Comparison of ENCODE assay signal across 8 cellular contexts in the genomic region with DNA sequence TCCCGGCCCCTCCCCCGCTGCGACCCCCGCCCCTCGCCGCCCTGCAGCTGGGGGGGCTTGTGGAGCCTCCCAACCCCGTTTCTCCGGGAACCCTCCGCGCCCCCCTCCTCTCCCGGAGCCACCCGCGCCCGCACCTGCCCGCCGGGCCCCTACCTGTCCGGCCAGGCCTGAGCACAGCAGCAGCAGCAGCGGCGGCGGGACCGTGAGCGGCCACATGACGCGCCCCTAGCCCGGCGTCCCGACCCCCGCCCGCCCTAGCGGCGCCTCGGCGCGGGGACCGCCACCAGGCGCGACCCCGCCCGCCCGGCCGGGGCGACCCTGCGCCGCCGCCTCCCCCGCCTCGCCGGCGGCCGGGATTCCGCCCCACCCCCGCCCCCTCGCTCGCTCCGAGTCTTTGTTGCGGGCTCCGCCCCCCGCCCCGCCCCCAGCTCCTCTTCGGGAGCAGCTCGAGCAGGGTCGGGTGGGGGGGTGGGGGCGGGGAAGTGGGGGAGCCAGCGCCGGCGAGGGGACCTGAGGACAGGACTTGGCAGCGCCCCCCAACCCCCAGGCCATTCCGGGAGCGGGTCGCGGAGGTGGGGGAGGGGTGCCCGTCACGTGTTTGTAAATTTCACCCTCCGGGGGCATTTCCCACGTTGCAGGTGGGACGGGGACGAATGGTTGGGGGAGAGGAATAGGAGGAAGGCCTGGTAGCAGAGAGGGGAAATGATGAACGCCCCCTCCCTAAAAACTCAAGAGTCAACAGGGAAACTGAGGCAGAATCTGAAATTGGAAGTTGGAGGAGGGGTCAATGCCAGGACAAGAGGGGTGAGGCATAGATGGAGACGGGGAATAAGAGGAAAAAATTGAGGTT. TPM values are rescaled to one million over a fixed set of nuclear protein-coding genes. Genes with fewer than 3 reads are reported as not detected.
A peak's percentile ranks its signal among the peaks of the same experiment; 100 is the strongest.
DNase-seq lines count a peak whose midpoint lies in the region; ATAC-seq, FAIRE-seq and TF ChIP-seq lines count a peak whose summit lies in the region.

A gene (minus strand): TSS at position 365 of the 850 bp plus-strand sequence. CDS start 149 bp downstream, at position 216.

- peaks cover 24% of the 10 kb centered on the region for H3K4me1 Mint-ChIP-seq in activated naive CD4-positive, alpha-beta T cell treated with anti-CD3 and anti-CD28 coated beads for 36 hours (ENCODE audit: low read depth)
- H3K4me1 Mint-ChIP-seq in activated naive CD8-positive, alpha-beta T cell treated with anti-CD3 and anti-CD28 coated beads, Interleukin-2, amount 10 ng/mL, durations not matched to agents 7 days and 5 days, result peaks cover 8% of the 10 kb centered on the region

- H3K4me1 ChIP-seq in keratinocyte (ENCODE audit: control insufficient read depth, extremely low read depth, insufficient read depth, low read length), result peaks cover 14% of the 10 kb centered on the region
- H3K4me1 ChIP-seq in subcutaneous abdominal adipose tissue (ENCODE audit: control insufficient read depth in 5 of 5, insufficient read depth in 5 of 5, low read length in 5 of 5), result peaks cover 6 to 33% (median 25%) of the 10 kb centered on the region in 5 donors

- H3K27ac ChIP-seq in keratinocyte (ENCODE audit: control insufficient read depth, insufficient read depth, low read length), result no peak within 1 kb of the TSS
- peak within 1 kb of the TSS; percentile 38 for H3K27ac ChIP-seq in subcutaneous abdominal adipose tissue (ENCODE audit: low read depth, low read length)

- no peaks in the 10 kb centered on the region for H3K36me3 Mint-ChIP-seq in activated naive CD4-positive, alpha-beta T cell treated with anti-CD3 and anti-CD28 coated beads for 36 hours (ENCODE audit: low read depth)
- H3K36me3 Mint-ChIP-seq in activated naive CD8-positive, alpha-beta T cell treated with anti-CD3 and anti-CD28 coated beads, Interleukin-2, amount 10 ng/mL, durations not matched to agents 7 days and 5 days, result peaks cover 2% of the 10 kb centered on the region

- H3K36me3 ChIP-seq in keratinocyte (ENCODE audit: control insufficient read depth in 2 of 2, extremely low read depth in 1 of 2, insufficient read depth in 2 of 2, low read length in 2 of 2) (no peaks in the 10 kb centered on the region), subcutaneous abdominal adipose tissue (ENCODE audit: control insufficient read depth in 5 of 5, insufficient read depth in 5 of 5, low read length in 5 of 5) (no peaks in the 10 kb centered on the region)

- H4K20me1 ChIP-seq in keratinocyte (ENCODE audit: control insufficient read depth, extremely low read depth, insufficient read depth, low read length), result no peaks in the 10 kb centered on the region

- FAIRE-seq in keratinocyte (lab: Jason Lieb, UNC), result no peak

- H3K9me1 ChIP-seq in keratinocyte (ENCODE audit: control insufficient read depth, extremely low read depth, insufficient read depth, low read length), result no peaks in the 10 kb centered on the region

- dilution Hi-C loops in keratinocyte (cut with MboI; ENCODE audit: extremely low pct_ligation_motif_present, low sequenced_read_pairs), result loop anchor here (25.0 kb wide), 1 partner anchor 151 kb away; a partner anchor contains a TSS

- peak within 1 kb of the TSS in 1 of 3 experiments; percentile 35 for H3K4me3 ChIP-seq in keratinocyte (ENCODE audit: control insufficient read depth in 2 of 3, extremely low read depth in 1 of 3, insufficient read depth in 2 of 3, low read depth in 1 of 3, low read length in 3 of 3)
- H3K4me3 ChIP-seq in subcutaneous abdominal adipose tissue (ENCODE audit: low read depth in 1 of 5, low read length in 5 of 5), result peak within 1 kb of the TSS; percentile 49 to 90 (median 59)

- no peak within 1 kb of the TSS for H2AFZ ChIP-seq in keratinocyte (ENCODE audit: control insufficient read depth, low read length)

- peak within 1 kb of the TSS; percentile 49 for H3K4me3 Mint-ChIP-seq in activated naive CD4-positive, alpha-beta T cell treated with anti-CD3 and anti-CD28 coated beads for 36 hours
- peak within 1 kb of the TSS; percentile 30 for H3K4me3 Mint-ChIP-seq in activated naive CD8-positive, alpha-beta T cell treated with anti-CD3 and anti-CD28 coated beads, Interleukin-2, amount 10 ng/mL, durations not matched to agents 7 days and 5 days

- TF ChIP-seq CTCF in keratinocyte (optimal IDR thresholded peaks at IDR 0.05 in 1 of 3, IDR thresholded peaks at IDR 0.05 in 1 of 3, conservative IDR thresholded peaks at IDR 0.05 in 1 of 3; ENCODE audit: extremely low read depth in 1 of 3, insufficient read depth in 2 of 3, low read length in 3 of 3), result no peak

- CTCF ChIA-PET in activated naive CD4-positive, alpha-beta T cell treated with anti-CD3 and anti-CD28 coated beads for 36 hours (lab: Charles Lee), result interaction anchor here (0.6 kb wide), 1 partner anchor 81 kb away, joined by 3 read pairs; no protein-coding TSS in a partner anchor

- POLR2A ChIA-PET in activated naive CD8-positive, alpha-beta T cell treated with anti-CD3 and anti-CD28 coated beads, Interleukin-2, amount 10 ng/mL, durations not matched to agents 7 days and 5 days (lab: Charles Lee), result no interaction called here

- peaks cover 60% of the 10 kb centered on the region for H3K27me3 Mint-ChIP-seq in activated naive CD4-positive, alpha-beta T cell treated with anti-CD3 and anti-CD28 coated beads for 36 hours (ENCODE audit: low read depth)
- peaks cover 56% of the 10 kb centered on the region for H3K27me3 Mint-ChIP-seq in activated naive CD8-positive, alpha-beta T cell treated with anti-CD3 and anti-CD28 coated beads, Interleukin-2, amount 10 ng/mL, durations not matched to agents 7 days and 5 days

- no peak for ATAC-seq in activated naive CD8-positive, alpha-beta T cell treated with anti-CD3 and anti-CD28 coated beads, Interleukin-2, amount 10 ng/mL, durations not matched to agents 7 days and 5 days (ENCODE audit: low read depth)
- no peak for ATAC-seq in GM21619 (IDR thresholded peaks at IDR 0.05; ENCODE audit: unreplicated experiment)

- peaks cover 27% of the 10 kb centered on the region for H3K27me3 ChIP-seq in keratinocyte (ENCODE audit: control insufficient read depth, extremely low read depth, insufficient read depth, low read length)
- H3K27me3 ChIP-seq in subcutaneous abdominal adipose tissue (ENCODE audit: control insufficient read depth in 5 of 5, insufficient read depth in 4 of 5, low read length in 5 of 5), result peaks cover 0 to 21% (median 5%) of the 10 kb centered on the region in 5 donors

- H3K27ac Mint-ChIP-seq in activated naive CD4-positive, alpha-beta T cell treated with anti-CD3 and anti-CD28 coated beads for 36 hours, result no peak within 1 kb of the TSS
- H3K27ac Mint-ChIP-seq in activated naive CD8-positive, alpha-beta T cell treated with anti-CD3 and anti-CD28 coated beads, Interleukin-2, amount 10 ng/mL, durations not matched to agents 7 days and 5 days, result no peak within 1 kb of the TSS

- no peaks in the 10 kb centered on the region for H3K9me3 Mint-ChIP-seq in activated naive CD4-positive, alpha-beta T cell treated with anti-CD3 and anti-CD28 coated beads for 36 hours
- no peaks in the 10 kb centered on the region for H3K9me3 Mint-ChIP-seq in activated naive CD8-positive, alpha-beta T cell treated with anti-CD3 and anti-CD28 coated beads, Interleukin-2, amount 10 ng/mL, durations not matched to agents 7 days and 5 days

- no peak within 1 kb of the TSS for H3K9ac ChIP-seq in keratinocyte (ENCODE audit: control insufficient read depth, extremely low read depth, insufficient read depth, low read length)
- peak within 1 kb of the TSS in 2 of 5 donors; percentile 33 to 57 for H3K9ac ChIP-seq in subcutaneous abdominal adipose tissue (ENCODE audit: low read length in 5 of 5)

- no peak for DNase-seq in activated naive CD4-positive, alpha-beta T cell treated with anti-CD3 and anti-CD28 coated beads for 36 hours
- no peak for DNase-seq in activated naive CD4-positive, alpha-beta T cell treated with Interleukin-2 at 50 U/mL for 16 hours
- no peak for DNase-seq in activated naive CD8-positive, alpha-beta T cell treated with anti-CD3 and anti-CD28 coated beads, Interleukin-2, amount 10 ng/mL, durations not matched to agents 7 days and 5 days
- no peak for DNase-seq in keratinocyte (ENCODE audit: low read depth, low spot score)
- DNase-seq in posterior vena cava (ENCODE audit: low spot score), result no peak
- no peak for DNase-seq in dermis blood vessel endothelial cell

- H3K79me2 ChIP-seq in keratinocyte (ENCODE audit: control insufficient read depth, insufficient read depth, low read length), result no peaks in the 10 kb centered on the region

- H3K9me3 ChIP-seq in keratinocyte (ENCODE audit: control insufficient read depth, low read depth, low read length) (no peaks in the 10 kb centered on the region), subcutaneous abdominal adipose tissue (ENCODE audit: control insufficient read depth in 5 of 5, low read length in 5 of 5) (no peaks in the 10 kb centered on the region)

- peak within 1 kb of the TSS; percentile 27 for H3K4me2 ChIP-seq in keratinocyte (ENCODE audit: control insufficient read depth, extremely low read depth, insufficient read depth, low read depth, low read length)

- intact Hi-C loops in activated naive CD4-positive, alpha-beta T cell treated with anti-CD3 and anti-CD28 coated beads for 36 hours (cut with micrococcal nuclease), result no loop called here
- intact Hi-C loops in posterior vena cava (cut with DNase I), result loop anchor here in 1 of 2 donors (10.0 kb wide), 1 partner anchor 318 kb away; a partner anchor contains a TSS

RNA-seq across cellular contexts. Expression of the gene that starts here (rescaled TPM):
- total RNA-seq in activated naive CD4-positive, alpha-beta T cell treated with anti-CD3 and anti-CD28 coated beads for 36 hours, result 1 to 10 TPM in 1 of 2 experiments, under 1 TPM in 1; 0.12 to 1.0 TPM
- 10 to 100 TPM; 17.3 to 17.9 TPM for total RNA-seq in activated naive CD8-positive, alpha-beta T cell treated with anti-CD3 and anti-CD28 coated beads, Interleukin-2, amount 10 ng/mL, durations not matched to agents 7 days and 5 days
- 5.3 to 25.2 TPM (median 7.5 TPM) in 3 replicates for polyA plus RNA-seq in keratinocyte
- polyA plus RNA-seq in keratinocyte (2011; ENCODE audit: low read depth), result 31.7 TPM
- 10.9 and 21.8 TPM in 2 replicates for polyA plus RNA-seq in keratinocyte (2011; cell fraction: cytosol; rRNA removed)
- 11.7 and 16.0 TPM in 2 replicates for polyA plus RNA-seq in keratinocyte (2011; cell fraction: nucleus; rRNA removed)
- 7.0 and 62.8 TPM in 2 replicates for polyA plus RNA-seq in keratinocyte (2012; ENCODE audit: low replicate concordance)
- polyA minus RNA-seq in keratinocyte, result 6.7 to 26.6 TPM (median 11.3 TPM) in 3 replicates
- polyA minus RNA-seq in keratinocyte (2011; cell fraction: cytosol; rRNA and poly(A)+ RNA removed), result 33.2 TPM
- 17.7 and 26.5 TPM in 2 replicates for polyA minus RNA-seq in keratinocyte (2011; cell fraction: nucleus; rRNA and poly(A)+ RNA removed)
- total RNA-seq in posterior vena cava (1 to 10 TPM; 4.0 to 5.2 TPM), dermis blood vessel endothelial cell (0.65 and 2.2 TPM in 2 replicates)
